ENCODE assay signal across 8 cellular contexts in genomic region chr12:108630481-108631207, GRCh38. TPM values are rescaled to one million over a fixed set of nuclear protein-coding genes. Genes with fewer than 3 reads are reported as not detected.
DNase-seq lines count a peak whose midpoint lies in the region; ATAC-seq and TF ChIP-seq lines count a peak whose summit lies in the region.

No MANE protein-coding gene starts in this region.

- peak in 1 of 10 experiments; percentile 32 for DNase-seq in CD4-positive, alpha-beta T cell
- DNase-seq in MM.1S, result no peak
- no peak for DNase-seq in breast epithelium (ENCODE audit: low spot score in 2 of 2)
- DNase-seq in NCI-H2081 treated with DMSO at 0.1 percent for 48 hours (lab: John Stamatoyannopoulos, UW), result no peak
- no peak for DNase-seq in NCI-H1930 (lab: John Stamatoyannopoulos, UW)
- no peak for DNase-seq in NCI-H2227 treated with DMSO at 0.1 percent for 48 hours (lab: John Stamatoyannopoulos, UW)

- CTCF ChIA-PET in CD4-positive, alpha-beta T cell (lab: Charles Lee), result interaction anchor here (1.5 to 10.2 kb wide), 3 partner anchors 11 to 463 kb away, joined by 3 to 128 read pairs (median 31); partner anchors contain the start of gene ALKBH2

- H3K27ac ChIP-seq in CD4-positive, alpha-beta T cell (ENCODE audit: low read depth, low read length), result peak overlapping the region; percentile 95
- H3K27ac ChIP-seq in MM.1S (ENCODE audit: low read length) (peak overlapping the region; percentile 99), breast epithelium (peak overlapping the region; percentile 29 to 55)

- H3F3A ChIP-seq in MM.1S (ENCODE audit: insufficient read depth, low read length), result peaks cover 83% of the 10 kb centered on the region

- no peak for TF ChIP-seq POLR2A in breast epithelium (IDR thresholded peaks at IDR 0.05)

- no peaks in the 10 kb centered on the region for H3K9me3 Mint-ChIP-seq in CD4-positive, alpha-beta T cell
- no peaks in the 10 kb centered on the region for H3K9me3 Mint-ChIP-seq in nephron

- H3K4me3 Mint-ChIP-seq in CD4-positive, alpha-beta T cell, result peak overlapping the region; percentile 98
- no peak overlapping the region for H3K4me3 Mint-ChIP-seq in nephron

- H2AFZ ChIP-seq in MM.1S (ENCODE audit: low read length), result no peak overlapping the region

- H3K27me3 Mint-ChIP-seq in CD4-positive, alpha-beta T cell, result no peaks in the 10 kb centered on the region
- no peaks in the 10 kb centered on the region for H3K27me3 Mint-ChIP-seq in nephron (ENCODE audit: low read depth)

- peaks cover 69% of the 10 kb centered on the region for H3K36me3 Mint-ChIP-seq in CD4-positive, alpha-beta T cell (ENCODE audit: low read depth)
- no peaks in the 10 kb centered on the region for H3K36me3 Mint-ChIP-seq in nephron (ENCODE audit: low read depth)

- POLR2A ChIA-PET in CD4-positive, alpha-beta T cell (lab: Charles Lee), result interaction anchor here (0.6 to 8.5 kb wide), 4 partner anchors 12 to 67 kb away, joined by 3 to 186 read pairs (median 86); partner anchors contain the start of genes ISCU and SART3

- peak overlapping the region; percentile 100 for H3K27ac Mint-ChIP-seq in CD4-positive, alpha-beta T cell
- H3K27ac Mint-ChIP-seq in nephron, result peak overlapping the region; percentile 76 to 91 (median 85)

- no peaks in the 10 kb centered on the region for H3K9me3 ChIP-seq in CD4-positive, alpha-beta T cell (ENCODE audit: control insufficient read depth, low read length)
- H3K9me3 ChIP-seq in MM.1S (replicated peaks; ENCODE audit: insufficient read depth, low read length), result no peaks in the 10 kb centered on the region
- no peaks in the 10 kb centered on the region for H3K9me3 ChIP-seq in breast epithelium

- H3K4me2 ChIP-seq in MM.1S (ENCODE audit: low read depth, low read length), result peak overlapping the region; percentile 96

- peaks cover 75% of the 10 kb centered on the region for H3K4me1 Mint-ChIP-seq in CD4-positive, alpha-beta T cell (ENCODE audit: low read depth)
- H3K4me1 Mint-ChIP-seq in nephron, result peaks cover 32% of the 10 kb centered on the region

- peaks cover 65% of the 10 kb centered on the region for H3K4me1 ChIP-seq in MM.1S (ENCODE audit: low read length)
- H3K4me1 ChIP-seq in breast epithelium, result no peaks in the 10 kb centered on the region

- H3K4me3 ChIP-seq in MM.1S (ENCODE audit: low read length) (peak overlapping the region; percentile 62), breast epithelium (no peak overlapping the region)

- no peaks in the 10 kb centered on the region for H3K36me3 ChIP-seq in MM.1S (replicated peaks; ENCODE audit: insufficient read depth, low read length)
- no peaks in the 10 kb centered on the region for H3K36me3 ChIP-seq in breast epithelium

- no peaks in the 10 kb centered on the region for H3K27me3 ChIP-seq in CD4-positive, alpha-beta T cell (ENCODE audit: control insufficient read depth, insufficient read depth, low read length)
- no peaks in the 10 kb centered on the region for H3K27me3 ChIP-seq in MM.1S (replicated peaks; ENCODE audit: insufficient read depth, low read length)
- no peaks in the 10 kb centered on the region for H3K27me3 ChIP-seq in breast epithelium

- peak overlapping the region; percentile 99 for H3K9ac ChIP-seq in MM.1S (ENCODE audit: low read length)

- no peaks in the 10 kb centered on the region for H3K9me2 ChIP-seq in MM.1S (replicated peaks; ENCODE audit: insufficient read depth, low read length)

- H3K79me2 ChIP-seq in MM.1S (ENCODE audit: low read length), result peaks cover 80% of the 10 kb centered on the region

- ATAC-seq in CD4-positive, alpha-beta T cell (ENCODE audit: poor library complexity), result no peak
- ATAC-seq in activated CD4-positive, CD25-positive, alpha-beta regulatory T cell treated with anti-CD3 and anti-CD28 coated beads, Interleukin-2, amount 50 U/mL, for 24 hours, result no peak

- TF ChIP-seq CTCF in CD4-positive, alpha-beta T cell (IDR thresholded peaks at IDR 0.05), result no peak
- TF ChIP-seq CTCF in MM.1S (IDR thresholded peaks at IDR 0.05; ENCODE audit: low read length) (no peak), breast epithelium (IDR thresholded peaks at IDR 0.05) (no peak), nephron (IDR thresholded peaks at IDR 0.05; ENCODE audit: unreplicated experiment in 3 of 3) (no peak)

- H4K20me1 ChIP-seq in MM.1S (ENCODE audit: insufficient read depth, low read length), result no peaks in the 10 kb centered on the region

- intact Hi-C loops in CD4-positive, alpha-beta T cell (cut with DNase I, micrococcal nuclease), result loop anchor here (5.0 to 10.0 kb wide), 4 partner anchors 62 to 467 kb away; partner anchors contain the start of genes CORO1C (in 2 of the 2), UNG (in 1 of the 2) and USP30 (in 1 of the 2)
- intact Hi-C loops in breast epithelium (cut with DNase I; ENCODE audit: low total_unique reads), result no loop called here

RNA-seq across cellular contexts. Expression of gene SELPLG, which starts 3.0 kb away (rescaled TPM):
- total RNA-seq in CD4-positive, alpha-beta T cell, result 10 to 100 TPM; 25.7 to 27.8 TPM
- total RNA-seq in breast epithelium, result 10 to 100 TPM in 1 of 3 donors, 1 to 10 TPM in 2; 5.2 to 16.6 (median 6.7) TPM

RNA-seq across cellular contexts. Expression of gene TMEM119, which starts 32.8 kb away (rescaled TPM):
- 1 to 10 TPM; 2.1 to 2.6 TPM for total RNA-seq in CD4-positive, alpha-beta T cell
- total RNA-seq in breast epithelium, result 10 to 100 TPM; 12.1 to 21.0 (median 12.5) TPM

Comparison
In these comparisons a context has a peak if more than half of its experiments do, and no peak if none do; other contexts are left out.
1. H3K27ac ChIP-seq: peak in every context shown above with its lines; median percentile 99 in MM.1S; 95 in CD4-positive, alpha-beta T cell; 42 in breast epithelium.